ENCODE assay signal across 10 cellular contexts in the genomic region with DNA sequence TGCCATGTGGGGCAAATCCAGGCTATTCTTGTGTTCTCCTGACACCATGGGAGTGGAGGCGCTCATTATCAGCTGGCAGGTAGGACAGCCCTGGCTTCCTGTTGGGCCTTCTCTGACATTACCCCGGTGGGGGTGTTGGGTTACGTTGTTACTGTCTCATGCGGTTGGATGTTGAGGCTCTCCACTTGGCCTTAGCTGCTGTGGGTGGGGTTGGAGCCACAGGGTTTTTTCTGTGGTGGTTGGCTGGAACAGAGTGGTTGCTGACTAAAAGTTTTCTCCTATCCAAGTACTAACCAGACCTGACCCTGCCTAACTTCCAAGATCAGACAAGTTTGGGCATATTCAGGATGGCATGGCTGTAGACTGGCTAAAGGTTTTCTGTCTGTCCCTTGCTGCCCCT. TPM values are rescaled to one million over a fixed set of nuclear protein-coding genes. Genes with fewer than 3 reads are reported as not detected.
A peak's percentile ranks its signal among the peaks of the same experiment; 100 is the strongest.
DNase-seq lines count a peak whose midpoint lies in the region; TF ChIP-seq lines count a peak whose summit lies in the region.
"Had no signal": no experiment of that assay in that cellular context is flagged by ENCODE, and none has a peak within 500 bp of the region (broad histone marks: within the 10 kb centered on the region; RNA-seq: fewer than 3 reads in every experiment).

No MANE protein-coding gene starts in this region.

- no peak for DNase-seq in activated naive CD8-positive, alpha-beta T cell treated with anti-CD3 and anti-CD28 coated beads for 36 hours
- DNase-seq in left ventricle myocardium inferior (no peak), cerebellar nuclear complex (lab: John Stamatoyannopoulos, UW) (no peak), GM10248 (ENCODE audit: extremely low spot score) (no peak)
- DNase-seq in activated CD4-positive, alpha-beta T cell treated with anti-CD3 and anti-CD28 coated beads, Interleukin-2, amount 10 ng/mL, durations not matched to agents 24 days and 14 days: no peak
- DNase-seq: EL, SW 1271 had no signal

- H3K27me3 ChIP-seq in HUES64 (ENCODE audit: insufficient read depth, low read length) (no peaks in the 10 kb centered on the region), left ventricle myocardium inferior (ENCODE audit: low read depth) (no peaks in the 10 kb centered on the region)
- H3K27me3 ChIP-seq: neural progenitor cell had no signal

- H3K4me3 Mint-ChIP-seq in activated naive CD8-positive, alpha-beta T cell treated with anti-CD3 and anti-CD28 coated beads for 36 hours: no peak overlapping the region
- H3K4me3 Mint-ChIP-seq in activated CD4-positive, alpha-beta T cell treated with anti-CD3 and anti-CD28 coated beads, Interleukin-2, amount 10 ng/mL, durations not matched to agents 24 days and 14 days: no peak overlapping the region
- H3K4me3 Mint-ChIP-seq: neural progenitor cell had no signal

- CTCF ChIA-PET in GM10248 (lab: Yijun Ruan, JAX): interaction anchor here (2.9 kb wide), 1 partner anchor 13 kb away, joined by 12 read pairs; no protein-coding TSS in a partner anchor

- H3K27me3 Mint-ChIP-seq in activated naive CD8-positive, alpha-beta T cell treated with anti-CD3 and anti-CD28 coated beads for 36 hours: no peaks in the 10 kb centered on the region
- no peaks in the 10 kb centered on the region for H3K27me3 Mint-ChIP-seq in activated CD4-positive, alpha-beta T cell treated with anti-CD3 and anti-CD28 coated beads, Interleukin-2, amount 10 ng/mL, durations not matched to agents 24 days and 14 days

- H3K4me1 Mint-ChIP-seq in activated naive CD8-positive, alpha-beta T cell treated with anti-CD3 and anti-CD28 coated beads for 36 hours: peaks cover 13% of the 10 kb centered on the region
- peaks cover 8% of the 10 kb centered on the region for H3K4me1 Mint-ChIP-seq in activated CD4-positive, alpha-beta T cell treated with anti-CD3 and anti-CD28 coated beads, Interleukin-2, amount 10 ng/mL, durations not matched to agents 24 days and 14 days
- H3K4me1 Mint-ChIP-seq: neural progenitor cell had no signal

- peaks cover 2% of the 10 kb centered on the region for H3K9me3 Mint-ChIP-seq in activated naive CD8-positive, alpha-beta T cell treated with anti-CD3 and anti-CD28 coated beads for 36 hours
- no peaks in the 10 kb centered on the region for H3K9me3 Mint-ChIP-seq in activated CD4-positive, alpha-beta T cell treated with anti-CD3 and anti-CD28 coated beads, Interleukin-2, amount 10 ng/mL, durations not matched to agents 24 days and 14 days

- H3K36me3 ChIP-seq in HUES64 (ENCODE audit: insufficient read depth, low read length) (peaks cover 72% of the 10 kb centered on the region), left ventricle myocardium inferior (peaks cover 61% of the 10 kb centered on the region)

- POLR2A ChIA-PET in GM10248 (lab: Yijun Ruan, JAX): no interaction called here

- intact Hi-C loops in left ventricle myocardium inferior (cut with micrococcal nuclease): no loop called here
- intact Hi-C loops in activated CD4-positive, alpha-beta T cell treated with anti-CD3 and anti-CD28 coated beads, Interleukin-2, amount 10 ng/mL, durations not matched to agents 24 days and 14 days (cut with micrococcal nuclease): no loop called here

- H3K9ac ChIP-seq in HUES64 (ENCODE audit: low read depth, low read length): no peak overlapping the region
- H3K9ac ChIP-seq: neural progenitor cell had no signal

- H3K9me3 ChIP-seq in HUES64 (ENCODE audit: insufficient read depth, low read depth, low read length) (peaks cover 65% of the 10 kb centered on the region), left ventricle myocardium inferior (replicated peaks) (no peaks in the 10 kb centered on the region)

- no peak overlapping the region for H3K27ac ChIP-seq in HUES64 (ENCODE audit: low read depth, low read length)
- peak overlapping the region; percentile 64 for H3K27ac ChIP-seq in left ventricle myocardium inferior (replicated peaks)
- H3K27ac ChIP-seq in skin epidermis: peak overlapping the region in 15 of 21 experiments; percentile 7 to 82 (median 50)
- H3K27ac ChIP-seq: neural progenitor cell had no signal

- 97% methylated on average over 4 of the region's 4 CpGs for WGBS in HUES64

- peaks cover 36% of the 10 kb centered on the region for H3K36me3 Mint-ChIP-seq in activated naive CD8-positive, alpha-beta T cell treated with anti-CD3 and anti-CD28 coated beads for 36 hours
- H3K36me3 Mint-ChIP-seq in activated CD4-positive, alpha-beta T cell treated with anti-CD3 and anti-CD28 coated beads, Interleukin-2, amount 10 ng/mL, durations not matched to agents 24 days and 14 days (ENCODE audit: low read depth): peaks cover 55% of the 10 kb centered on the region

- H3K27ac Mint-ChIP-seq in activated naive CD8-positive, alpha-beta T cell treated with anti-CD3 and anti-CD28 coated beads for 36 hours: peak overlapping the region; percentile 13
- no peak overlapping the region for H3K27ac Mint-ChIP-seq in activated CD4-positive, alpha-beta T cell treated with anti-CD3 and anti-CD28 coated beads, Interleukin-2, amount 10 ng/mL, durations not matched to agents 24 days and 14 days
- H3K27ac Mint-ChIP-seq: neural progenitor cell had no signal

- TF ChIP-seq CTCF in left ventricle myocardium inferior (IDR thresholded peaks at IDR 0.05; ENCODE audit: borderline replicate concordance) (no peak), GM10248 (IDR thresholded peaks at IDR 0.05; ENCODE audit: control extremely low read depth, extremely low read depth, low read depth, missing control alignments) (no peak)

- no peaks in the 10 kb centered on the region for H3K4me1 ChIP-seq in HUES64 (ENCODE audit: insufficient read depth, low read length)
- H3K4me1 ChIP-seq in left ventricle myocardium inferior: peaks cover 7% of the 10 kb centered on the region
- H3K4me1 ChIP-seq: neural progenitor cell had no signal

- H3K4me3 ChIP-seq in HUES64 (ENCODE audit: low read length) (peak overlapping the region; percentile 34; the same call in 1 of the 2 replicates), left ventricle myocardium inferior (no peak overlapping the region), skin epidermis (no peak overlapping the region)
- H3K4me3 ChIP-seq: neural progenitor cell had no signal

RNA-seq across cellular contexts. Expression of gene RIPK1, which starts 20.2 kb away (rescaled TPM):
- 18.5 TPM for polyA plus RNA-seq in HUES64 (2013, experiment 1 of 2)
- polyA plus RNA-seq in HUES64 (2013, experiment 2 of 2): 16.9 TPM
- total RNA-seq in activated naive CD8-positive, alpha-beta T cell treated with anti-CD3 and anti-CD28 coated beads for 36 hours: 10 to 100 TPM; 13.8 to 15.5 TPM
- total RNA-seq in left ventricle myocardium inferior: 6.2 TPM
- total RNA-seq in activated CD4-positive, alpha-beta T cell treated with anti-CD3 and anti-CD28 coated beads, Interleukin-2, amount 10 ng/mL, durations not matched to agents 24 days and 14 days: 17.0 and 17.9 TPM in 2 replicates

RNA-seq across cellular contexts. Expression of gene BPHL, which starts 30.1 kb away (rescaled TPM):
- 24.4 TPM for polyA plus RNA-seq in HUES64 (2013, experiment 1 of 2)
- polyA plus RNA-seq in HUES64 (2013, experiment 2 of 2): 25.0 TPM
- 10 to 100 TPM in 1 of 2 experiments, 1 to 10 TPM in 1; 9.3 to 11.2 TPM for total RNA-seq in activated naive CD8-positive, alpha-beta T cell treated with anti-CD3 and anti-CD28 coated beads for 36 hours
- 15.5 TPM for total RNA-seq in left ventricle myocardium inferior
- 6.8 and 7.7 TPM in 2 replicates for total RNA-seq in activated CD4-positive, alpha-beta T cell treated with anti-CD3 and anti-CD28 coated beads, Interleukin-2, amount 10 ng/mL, durations not matched to agents 24 days and 14 days
